1 cellular context compared by ENCODE assay signal in genomic region chr3:72266921-72267524, GRCh38.
TF ChIP-seq lines count a peak whose summit lies in the region.

No MANE protein-coding gene starts in this region.

TF ChIP-seq in GM12878, 131 proteins besides CTCF, POLR2A, EP300 and RAD21 (continued from another document):
- TF ChIP-seq ATF2 (IDR thresholded peaks at IDR 0.05; ENCODE audit: low read length) (peak; percentile 56), TCF7 (IDR thresholded peaks at IDR 0.05; ENCODE audit: borderline replicate concordance) (peak; percentile 48; the same call in 1 of the 2 replicates), YY1 (IDR thresholded peaks at IDR 0.05; ENCODE audit: low read depth, low read length) (peak; percentile 72), SKIL (IDR thresholded peaks at IDR 0.05; ENCODE audit: low read depth, poor library complexity, severe bottlenecking) (peak; percentile 26), RUNX3 (IDR thresholded peaks at IDR 0.05; ENCODE audit: low read length) (peak; percentile 65; the same call in 1 of the 2 replicates), MEF2B (IDR thresholded peaks at IDR 0.05; ENCODE audit: partially characterized antibody, poor library complexity, severe bottlenecking) (peak; percentile 58), FOXM1 (IDR thresholded peaks at IDR 0.05; ENCODE audit: low read depth, low read length) (0 out of 2 replicates have a peak, but pooled peaks have one; percentile 38), PAX5 (IDR thresholded peaks at IDR 0.05; ENCODE audit: borderline replicate concordance, low read depth, low read length) (peak; percentile 41; the same call in 1 of the 2 replicates), ZBED1 (IDR thresholded peaks at IDR 0.05; ENCODE audit: borderline replicate concordance) (peak; percentile 34; the same call in 1 of the 2 replicates)
- TF ChIP-seq, protein P1, sequence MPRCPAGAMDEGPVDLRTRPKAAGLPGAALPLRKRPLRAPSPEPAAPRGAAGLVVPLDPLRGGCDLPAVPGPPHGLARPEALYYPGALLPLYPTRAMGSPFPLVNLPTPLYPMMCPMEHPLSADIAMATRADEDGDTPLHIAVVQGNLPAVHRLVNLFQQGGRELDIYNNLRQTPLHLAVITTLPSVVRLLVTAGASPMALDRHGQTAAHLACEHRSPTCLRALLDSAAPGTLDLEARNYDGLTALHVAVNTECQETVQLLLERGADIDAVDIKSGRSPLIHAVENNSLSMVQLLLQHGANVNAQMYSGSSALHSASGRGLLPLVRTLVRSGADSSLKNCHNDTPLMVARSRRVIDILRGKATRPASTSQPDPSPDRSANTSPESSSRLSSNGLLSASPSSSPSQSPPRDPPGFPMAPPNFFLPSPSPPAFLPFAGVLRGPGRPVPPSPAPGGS (IDR thresholded peaks at IDR 0.05; ENCODE audit: borderline replicate concordance, insufficient read depth, low read depth, low read length, poor library complexity, severe bottlenecking), result peak; percentile 20
